32 cellular contexts compared by ENCODE assay signal in the genomic region with DNA sequence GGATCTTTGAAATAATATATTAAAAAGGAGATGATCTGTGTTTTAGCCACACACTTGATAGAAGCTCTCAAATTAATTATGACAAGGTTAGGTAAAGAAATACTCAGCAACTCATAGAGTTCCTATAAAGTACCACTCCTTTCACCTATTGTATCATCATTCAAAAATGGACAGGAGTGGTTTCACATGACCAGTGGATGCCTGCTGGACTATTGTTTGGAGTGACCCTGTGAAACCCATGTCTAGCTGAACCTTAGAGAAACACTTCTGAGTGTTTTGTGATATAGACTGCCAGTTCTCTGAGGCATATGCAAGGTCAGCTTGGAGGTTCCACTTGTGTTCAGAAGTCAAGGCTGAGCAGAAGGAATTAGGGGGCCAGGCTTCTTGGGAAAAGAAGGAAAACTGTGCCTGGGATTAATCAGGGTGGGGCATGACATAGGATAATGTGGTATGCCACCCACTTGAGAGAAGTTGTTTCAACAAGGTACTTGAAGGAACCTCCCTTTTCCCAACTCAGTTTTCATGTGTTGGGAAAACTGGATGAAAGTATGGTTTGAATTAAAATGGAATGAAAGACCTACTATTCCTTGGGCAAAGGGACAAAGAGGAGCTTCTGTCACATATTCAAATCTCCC. TPM values are rescaled to one million over a fixed set of nuclear protein-coding genes. Genes with fewer than 3 reads are reported as not detected.
"Had no signal": no experiment of that assay in that cellular context is flagged by ENCODE, and none has a peak within 500 bp of the region (broad histone marks: within the 10 kb centered on the region; RNA-seq: fewer than 3 reads in every experiment).

No MANE protein-coding gene starts in this region.

- H3K4me3 ChIP-seq: esophagus muscularis mucosa, heart right ventricle, left ventricle myocardium inferior, psoas muscle, sigmoid colon, tibial nerve had no signal

- H3K4me3 Mint-ChIP-seq: activated CD4-positive, alpha-beta T cell treated with anti-CD3 and anti-CD28 coated beads for 36 hours; activated naive CD8-positive, alpha-beta T cell; activated T-cell treated with anti-CD3 and anti-CD28 coated beads, Interleukin-2, amount 50 U/mL, for 72 hours; central memory CD8-positive, alpha-beta T cell; mesothelial cell of epicardium; naive thymus-derived CD4-positive, alpha-beta T cell; T-helper 2 cell treated with Interferon-gamma antibody and Interleukin-4, amounts not matched to agents 5 μg/mL and 100 μg/mL, for 36 hours had no signal

- H3K9ac ChIP-seq: parathyroid adenoma had no signal

- ATAC-seq: activated CD4-positive, alpha-beta T cell treated with anti-CD3 and anti-CD28 coated beads for 36 hours; activated T-cell treated with anti-CD3 and anti-CD28 coated beads, Interleukin-2, amount 50 U/mL, for 72 hours; heart right ventricle; naive thymus-derived CD4-positive, alpha-beta T cell; psoas muscle had no signal

- H3K9me3 ChIP-seq: esophagus muscularis mucosa, heart right ventricle, left ventricle myocardium inferior, psoas muscle, sigmoid colon, tibial nerve had no signal

- H3K27ac ChIP-seq: esophagus muscularis mucosa, heart right ventricle, left ventricle myocardium inferior, parathyroid adenoma, psoas muscle, sigmoid colon, tibial nerve had no signal

- H3K4me1 Mint-ChIP-seq: mesothelial cell of epicardium had no signal

- H3K9me3 Mint-ChIP-seq: activated T-cell treated with anti-CD3 and anti-CD28 coated beads, Interleukin-2, amount 50 U/mL, for 72 hours; central memory CD8-positive, alpha-beta T cell; mesothelial cell of epicardium; naive thymus-derived CD4-positive, alpha-beta T cell; T-helper 2 cell treated with Interferon-gamma antibody and Interleukin-4, amounts not matched to agents 5 μg/mL and 100 μg/mL, for 36 hours had no signal

- H3K27me3 Mint-ChIP-seq: activated CD4-positive, alpha-beta T cell treated with anti-CD3 and anti-CD28 coated beads for 36 hours; activated naive CD8-positive, alpha-beta T cell; central memory CD8-positive, alpha-beta T cell; naive thymus-derived CD4-positive, alpha-beta T cell had no signal

- DNase-seq: activated CD4-positive, alpha-beta T cell treated with anti-CD3 and anti-CD28 coated beads for 36 hours; activated CD4-positive, alpha-beta T cell treated with anti-CD3 and anti-CD28 coated beads, Interleukin-2, amount 50 U/mL, for 4 hours; activated CD4-positive, CD25-positive, alpha-beta regulatory T cell; activated effector memory CD4-positive, alpha-beta T cell treated with Interleukin-2 at 50 U/mL for 16 hours; activated naive CD4-positive, alpha-beta T cell treated with Interleukin-2 at 50 U/mL for 16 hours; activated T-cell treated with anti-CD3 and anti-CD28 coated beads for 4 hours; activated T-cell treated with anti-CD3 and anti-CD28 coated beads, Interleukin-2, amount 50 U/mL, for 72 hours; anterior cingulate cortex; dermis blood vessel endothelial cell; effector CD4-positive, alpha-beta T cell; foreskin melanocyte; heart right ventricle; kidney glomerular epithelial cell; left ventricle myocardium inferior; mammary epithelial cell; naive thymus-derived CD4-positive, alpha-beta T cell; nucleus accumbens; psoas muscle; sigmoid colon; small intestine; stimulated activated CD4-positive, alpha-beta T cell treated with anti-CD3 and anti-CD28 coated beads, Interleukin-1b, Interleukin-23, amount 100 ng/mL, for 48 hours; stimulated activated CD4-positive, alpha-beta T cell treated with anti-CD3 and anti-CD28 coated beads, Interleukin-4, amount 100 ng/mL, for 4 hours; stimulated activated CD8-positive, alpha-beta memory T cell treated with anti-CD3 and anti-CD28 coated beads, Interleukin-4, amount 100 ng/mL, for 48 hours; stimulated activated naive CD4-positive, alpha-beta T cell treated with Interleukin-2 at 50 U/mL for 16 hours had no signal

- H3K27me3 ChIP-seq: esophagus muscularis mucosa, heart right ventricle, sigmoid colon, tibial nerve had no signal

- H3K4me1 ChIP-seq: esophagus muscularis mucosa, heart right ventricle, left ventricle myocardium inferior, parathyroid adenoma, psoas muscle, sigmoid colon, tibial nerve had no signal

- H3K79me2 ChIP-seq: parathyroid adenoma had no signal

- H3K27ac Mint-ChIP-seq: activated CD4-positive, alpha-beta T cell treated with anti-CD3 and anti-CD28 coated beads for 36 hours; activated naive CD8-positive, alpha-beta T cell; activated T-cell treated with anti-CD3 and anti-CD28 coated beads, Interleukin-2, amount 50 U/mL, for 72 hours; mesothelial cell of epicardium; T-helper 2 cell treated with Interferon-gamma antibody and Interleukin-4, amounts not matched to agents 5 μg/mL and 100 μg/mL, for 36 hours had no signal

- H2AFZ ChIP-seq: parathyroid adenoma had no signal

RNA-seq across cellular contexts. Expression of a gene that starts 15.4 kb away (rescaled TPM):
- polyA plus RNA-seq: neural cell had no signal
